In the genomic region with DNA sequence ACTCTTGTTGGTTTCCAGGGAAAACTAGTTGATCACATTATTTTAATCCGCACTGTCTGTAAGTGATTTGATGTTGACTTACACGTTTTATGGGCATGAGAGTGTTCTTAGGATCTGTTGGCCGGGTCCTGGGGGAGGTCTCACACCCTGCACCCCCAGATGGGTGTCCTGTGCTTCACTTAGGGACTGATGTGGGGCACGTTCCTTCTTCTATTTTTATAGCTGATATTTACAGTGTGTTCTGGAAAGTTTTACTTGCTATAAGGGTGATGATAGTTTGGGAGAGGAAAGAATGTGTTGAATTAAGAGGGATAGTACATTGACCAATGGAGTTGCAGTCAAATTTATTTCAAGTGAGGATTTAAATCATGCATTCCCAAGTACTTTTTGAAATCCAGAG, we compare ENCODE assay signal across 22 cellular contexts.
A peak's percentile ranks its signal among the peaks of the same experiment; 100 is the strongest.
DNase-seq lines count a peak whose midpoint lies in the region; ATAC-seq, FAIRE-seq and TF ChIP-seq lines count a peak whose summit lies in the region.
"Had no signal": no experiment of that assay in that cellular context is flagged by ENCODE, and none has a peak within 500 bp of the region (broad histone marks: within the 10 kb centered on the region; RNA-seq: fewer than 3 reads in every experiment).

No MANE protein-coding gene starts in this region.

- no peak overlapping the region for H3K4me3 ChIP-seq in CD4-positive, alpha-beta memory T cell (ENCODE audit: low read length in 2 of 2)
- H3K4me3 ChIP-seq: colonic mucosa, esophagus muscularis mucosa, PC-9, transverse colon had no signal

- POLR2A ChIA-PET in activated CD4-positive, alpha-beta T cell treated with anti-CD3 and anti-CD28 coated beads, Interleukin-2, amount 10 ng/mL, durations not matched to agents 7 days and 5 days (lab: Charles Lee) = interaction anchor here (0.6 kb wide), 1 partner anchor 183 kb away, joined by 7 read pairs; no protein-coding TSS in a partner anchor
- POLR2A ChIA-PET in activated CD4-positive, alpha-beta T cell treated with anti-CD3 and anti-CD28 coated beads for 36 hours (lab: Charles Lee) = no interaction called here
- POLR2A ChIA-PET in CD4-positive, alpha-beta memory T cell (lab: Charles Lee; ENCODE audit: partially characterized antibody) = interaction anchor here (0.8 to 1.6 kb wide), 3 partner anchors 10 to 104 kb away, joined by 3 to 4 read pairs (median 3); no protein-coding TSS in a partner anchor

- no peaks in the 10 kb centered on the region for H3K27me3 Mint-ChIP-seq in activated CD4-positive, alpha-beta T cell treated with anti-CD3 and anti-CD28 coated beads, Interleukin-2, amount 10 ng/mL, durations not matched to agents 7 days and 5 days
- H3K27me3 Mint-ChIP-seq in activated CD4-positive, alpha-beta T cell treated with anti-CD3 and anti-CD28 coated beads for 36 hours = no peaks in the 10 kb centered on the region
- no peaks in the 10 kb centered on the region for H3K27me3 Mint-ChIP-seq in CD4-positive, alpha-beta memory T cell
- no peaks in the 10 kb centered on the region for H3K27me3 Mint-ChIP-seq in activated naive CD8-positive, alpha-beta T cell treated with anti-CD3 and anti-CD28 coated beads, Interleukin-2, amount 50 U/mL, for 24 hours
- H3K27me3 Mint-ChIP-seq in naive B cell = no peaks in the 10 kb centered on the region

- H3K27ac ChIP-seq in CD4-positive, alpha-beta memory T cell (ENCODE audit: low read depth, low read length) = no peak overlapping the region
- H3K27ac ChIP-seq: colonic mucosa, esophagus muscularis mucosa, foreskin keratinocyte, PC-9, transverse colon had no signal

- H3K27me3 ChIP-seq in CD4-positive, alpha-beta memory T cell (ENCODE audit: insufficient read depth, low read length) = no peaks in the 10 kb centered on the region
- H3K27me3 ChIP-seq: colonic mucosa, esophagus muscularis mucosa, foreskin keratinocyte, transverse colon had no signal

- intact Hi-C loops in activated CD4-positive, alpha-beta T cell treated with anti-CD3 and anti-CD28 coated beads for 36 hours (cut with DNase I, micrococcal nuclease) = no loop called here
- intact Hi-C loops in CD4-positive, alpha-beta memory T cell (cut with micrococcal nuclease) = no loop called here

- H3K4me3 Mint-ChIP-seq in activated CD4-positive, alpha-beta T cell treated with anti-CD3 and anti-CD28 coated beads, Interleukin-2, amount 10 ng/mL, durations not matched to agents 7 days and 5 days = no peak overlapping the region
- no peak overlapping the region for H3K4me3 Mint-ChIP-seq in activated CD4-positive, alpha-beta T cell treated with anti-CD3 and anti-CD28 coated beads for 36 hours
- H3K4me3 Mint-ChIP-seq in CD4-positive, alpha-beta memory T cell = peak overlapping the region in 2 of 8 donors; percentile 50 to 69
- H3K4me3 Mint-ChIP-seq in activated naive CD8-positive, alpha-beta T cell treated with anti-CD3 and anti-CD28 coated beads, Interleukin-2, amount 50 U/mL, for 24 hours = no peak overlapping the region
- H3K4me3 Mint-ChIP-seq in naive B cell = peak overlapping the region in 1 of 8 donors; percentile 69

- H3K4me1 ChIP-seq in CD4-positive, alpha-beta memory T cell (ENCODE audit: insufficient read depth, low read length) = peaks cover 53% of the 10 kb centered on the region
- H3K4me1 ChIP-seq: colonic mucosa, foreskin keratinocyte had no signal

- peak overlapping the region; percentile 44 for H3K27ac Mint-ChIP-seq in activated CD4-positive, alpha-beta T cell treated with anti-CD3 and anti-CD28 coated beads, Interleukin-2, amount 10 ng/mL, durations not matched to agents 7 days and 5 days
- no peak overlapping the region for H3K27ac Mint-ChIP-seq in activated CD4-positive, alpha-beta T cell treated with anti-CD3 and anti-CD28 coated beads for 36 hours
- H3K27ac Mint-ChIP-seq in CD4-positive, alpha-beta memory T cell = peak overlapping the region in 6 of 7 donors; percentile 25 to 90 (median 84)
- H3K27ac Mint-ChIP-seq in activated naive CD8-positive, alpha-beta T cell treated with anti-CD3 and anti-CD28 coated beads, Interleukin-2, amount 50 U/mL, for 24 hours = peak overlapping the region; percentile 24
- H3K27ac Mint-ChIP-seq in naive B cell = peak overlapping the region in 5 of 6 donors; percentile 8 to 88 (median 48)

- H3K36me3 ChIP-seq in CD4-positive, alpha-beta memory T cell (ENCODE audit: insufficient read depth, low read length) = peaks cover 15% of the 10 kb centered on the region
- H3K36me3 ChIP-seq: colonic mucosa, transverse colon had no signal

- no peak for TF ChIP-seq POLR2A in GM12891 (IDR thresholded peaks at IDR 0.05; ENCODE audit: low read depth, low read length)

- peaks cover 27% of the 10 kb centered on the region for H3K36me3 Mint-ChIP-seq in activated CD4-positive, alpha-beta T cell treated with anti-CD3 and anti-CD28 coated beads, Interleukin-2, amount 10 ng/mL, durations not matched to agents 7 days and 5 days (ENCODE audit: low read depth)
- H3K36me3 Mint-ChIP-seq in activated CD4-positive, alpha-beta T cell treated with anti-CD3 and anti-CD28 coated beads for 36 hours (ENCODE audit: low read depth) = peaks cover 32% of the 10 kb centered on the region
- peaks cover 23 to 46% of the 10 kb centered on the region in 2 donors for H3K36me3 Mint-ChIP-seq in CD4-positive, alpha-beta memory T cell
- H3K36me3 Mint-ChIP-seq in activated naive CD8-positive, alpha-beta T cell treated with anti-CD3 and anti-CD28 coated beads, Interleukin-2, amount 50 U/mL, for 24 hours (ENCODE audit: low read depth) = peaks cover 15% of the 10 kb centered on the region
- peaks cover 3 to 15% of the 10 kb centered on the region in 2 donors for H3K36me3 Mint-ChIP-seq in naive B cell

- no peak for FAIRE-seq in GM12891 (lab: Jason Lieb, UNC)

- H3K4me1 Mint-ChIP-seq in activated CD4-positive, alpha-beta T cell treated with anti-CD3 and anti-CD28 coated beads, Interleukin-2, amount 10 ng/mL, durations not matched to agents 7 days and 5 days = peaks cover 20% of the 10 kb centered on the region
- peaks cover 52% of the 10 kb centered on the region for H3K4me1 Mint-ChIP-seq in activated CD4-positive, alpha-beta T cell treated with anti-CD3 and anti-CD28 coated beads for 36 hours
- H3K4me1 Mint-ChIP-seq in CD4-positive, alpha-beta memory T cell = peaks cover 40 to 75% (median 61%) of the 10 kb centered on the region in 4 donors
- peaks cover 38% of the 10 kb centered on the region for H3K4me1 Mint-ChIP-seq in activated naive CD8-positive, alpha-beta T cell treated with anti-CD3 and anti-CD28 coated beads, Interleukin-2, amount 50 U/mL, for 24 hours
- H3K4me1 Mint-ChIP-seq in naive B cell = peaks cover 34 to 50% (median 41%) of the 10 kb centered on the region in 3 donors

- no peaks in the 10 kb centered on the region for H3K9me3 ChIP-seq in CD4-positive, alpha-beta memory T cell (ENCODE audit: control insufficient read depth in 1 of 2, low read length in 2 of 2)
- H3K9me3 ChIP-seq: colonic mucosa, esophagus muscularis mucosa, transverse colon had no signal

- no peak for DNase-seq in activated CD4-positive, alpha-beta T cell treated with anti-CD3 and anti-CD28 coated beads, Interleukin-2, amount 10 ng/mL, durations not matched to agents 7 days and 5 days
- DNase-seq in activated CD4-positive, alpha-beta T cell treated with anti-CD3 and anti-CD28 coated beads for 36 hours = no peak
- no peak for DNase-seq in CD4-positive, alpha-beta memory T cell
- no peak for DNase-seq in activated naive CD8-positive, alpha-beta T cell treated with anti-CD3 and anti-CD28 coated beads, Interleukin-2, amount 50 U/mL, for 24 hours
- no peak for DNase-seq in naive B cell
- DNase-seq in islet precursor cell = no peak
- no peak for DNase-seq in 8988T
- DNase-seq in GM12891 (ENCODE audit: insufficient read length, low spot score) = no peak
- DNase-seq: activated CD4-positive, alpha-beta T cell treated with anti-CD3 and anti-CD28 coated beads, Interleukin-2, amount 50 U/mL, for 48 hours; amygdala; colonic mucosa; effector memory CD4-positive, alpha-beta T cell; foreskin keratinocyte; NCI-H1092; NCI-H187 treated with DMSO at 0.1 percent for 48 hours; NCI-H524 treated with DMSO at 0.1 percent for 48 hours; nucleus accumbens; PC-9; SHP77 treated with DMSO at 0.1 percent for 48 hours; SW 1271; transverse colon had no signal

- CTCF ChIA-PET in activated CD4-positive, alpha-beta T cell treated with anti-CD3 and anti-CD28 coated beads, Interleukin-2, amount 10 ng/mL, durations not matched to agents 7 days and 5 days (lab: Charles Lee) = interaction anchor here (1.3 kb wide), 1 partner anchor 96 kb away, joined by 3 read pairs; no protein-coding TSS in a partner anchor
- CTCF ChIA-PET in activated CD4-positive, alpha-beta T cell treated with anti-CD3 and anti-CD28 coated beads for 36 hours (lab: Charles Lee) = interaction anchor here (1.1 to 2.0 kb wide), 3 partner anchors 14 to 23 kb away, joined by 3 to 8 read pairs (median 5); no protein-coding TSS in a partner anchor
- CTCF ChIA-PET in CD4-positive, alpha-beta memory T cell (lab: Charles Lee; ENCODE audit: partially characterized antibody) = interaction anchor here (0.8 to 1.7 kb wide), 4 partner anchors 9 to 161 kb away, joined by 3 to 6 read pairs (median 4); no protein-coding TSS in a partner anchor

- ATAC-seq in activated CD4-positive, alpha-beta T cell treated with anti-CD3 and anti-CD28 coated beads for 36 hours = no peak
- ATAC-seq in activated naive CD8-positive, alpha-beta T cell treated with anti-CD3 and anti-CD28 coated beads, Interleukin-2, amount 50 U/mL, for 24 hours = no peak
- no peak for ATAC-seq in naive B cell (ENCODE audit: low read depth in 2 of 2)
- ATAC-seq: foreskin keratinocyte had no signal

- H3K9me3 Mint-ChIP-seq in activated CD4-positive, alpha-beta T cell treated with anti-CD3 and anti-CD28 coated beads, Interleukin-2, amount 10 ng/mL, durations not matched to agents 7 days and 5 days = no peaks in the 10 kb centered on the region
- H3K9me3 Mint-ChIP-seq in activated CD4-positive, alpha-beta T cell treated with anti-CD3 and anti-CD28 coated beads for 36 hours (ENCODE audit: low read depth) = no peaks in the 10 kb centered on the region
- no peaks in the 10 kb centered on the region for H3K9me3 Mint-ChIP-seq in CD4-positive, alpha-beta memory T cell
- H3K9me3 Mint-ChIP-seq in activated naive CD8-positive, alpha-beta T cell treated with anti-CD3 and anti-CD28 coated beads, Interleukin-2, amount 50 U/mL, for 24 hours = no peaks in the 10 kb centered on the region
- no peaks in the 10 kb centered on the region for H3K9me3 Mint-ChIP-seq in naive B cell

TF ChIP-seq in GM12891, 5 proteins besides CTCF, POLR2A, EP300 and RAD21:
- TF ChIP-seq PAX5 (IDR thresholded peaks at IDR 0.05; ENCODE audit: insufficient read depth, low read length, severe bottlenecking) (no peak), SPI1 (IDR thresholded peaks at IDR 0.05; ENCODE audit: low read depth, low read length) (no peak), TAF1 (IDR thresholded peaks at IDR 0.05; ENCODE audit: low read depth, low read length) (no peak), POLR2AphosphoS5 (IDR thresholded peaks at IDR 0.05; ENCODE audit: low read depth, low read length) (no peak), POU2F2 (IDR thresholded peaks at IDR 0.05; ENCODE audit: low read depth, low read length) (no peak)
